In genomic region chr5:32462618-32463017, GRCh38 we compare ENCODE assay signal across 12 cellular contexts. TPM values are rescaled to one million over a fixed set of nuclear protein-coding genes. Genes with fewer than 3 reads are reported as not detected.
DNase-seq lines count a peak whose midpoint lies in the region; ATAC-seq and TF ChIP-seq lines count a peak whose summit lies in the region.
"Had no signal": no experiment of that assay in that cellular context is flagged by ENCODE, and none has a peak within 500 bp of the region (broad histone marks: within the 10 kb centered on the region; RNA-seq: fewer than 3 reads in every experiment).

No MANE protein-coding gene starts in this region.

- TF ChIP-seq CTCF in psoas muscle (IDR thresholded peaks at IDR 0.05): no peak

- no peak overlapping the region for H3K27ac ChIP-seq in psoas muscle
- H3K27ac ChIP-seq: parathyroid adenoma, transverse colon had no signal

- peaks cover 0 to 1% of the 10 kb centered on the region in 2 donors for H3K36me3 Mint-ChIP-seq in stimulated activated naive B cell treated with anti-CD40 and anti-IgM and Interleukin-4, amounts not matched to agents 10 μg/mL and 1 μg/mL and 100 μg/mL, for 72 hours

- H3K27me3 ChIP-seq in psoas muscle (ENCODE audit: insufficient read depth in 3 of 3, low read length in 2 of 3): no peaks in the 10 kb centered on the region
- H3K27me3 ChIP-seq: transverse colon had no signal

- no peak overlapping the region for H3K4me3 ChIP-seq in psoas muscle
- H3K4me3 ChIP-seq: transverse colon had no signal

- H3K4me1 ChIP-seq in psoas muscle: no peaks in the 10 kb centered on the region
- H3K4me1 ChIP-seq: parathyroid adenoma, transverse colon had no signal

- WGBS in psoas muscle, 3 donors: 44 to 92% (median 89%) methylated on average over 1 of the region's 1 CpG

- H3K27ac Mint-ChIP-seq in stimulated activated naive B cell treated with anti-CD40 and anti-IgM and Interleukin-4, amounts not matched to agents 10 μg/mL and 1 μg/mL and 100 μg/mL, for 72 hours: no peak overlapping the region
- H3K27ac Mint-ChIP-seq: B cell had no signal

- no peaks in the 10 kb centered on the region for H3K9me3 ChIP-seq in psoas muscle
- H3K9me3 ChIP-seq: transverse colon had no signal

- no peak overlapping the region for H3K4me3 Mint-ChIP-seq in stimulated activated naive B cell treated with anti-CD40 and anti-IgM and Interleukin-4, amounts not matched to agents 10 μg/mL and 1 μg/mL and 100 μg/mL, for 72 hours
- H3K4me3 Mint-ChIP-seq: B cell had no signal

- peak; percentile 43 to 48 for ATAC-seq in stimulated activated naive B cell treated with anti-CD40 and anti-IgM and Interleukin-4, amounts not matched to agents 10 μg/mL and 1 μg/mL and 100 μg/mL, for 72 hours (replicated peaks)
- ATAC-seq in left ventricle myocardium superior (no peak), GM18520 (IDR thresholded peaks at IDR 0.05; ENCODE audit: unreplicated experiment) (no peak), psoas muscle (no peak)

- no peaks in the 10 kb centered on the region for H3K36me3 ChIP-seq in psoas muscle (ENCODE audit: insufficient read depth in 1 of 2, low read depth in 1 of 2)
- H3K36me3 ChIP-seq: transverse colon had no signal

- H3K4me1 Mint-ChIP-seq in stimulated activated naive B cell treated with anti-CD40 and anti-IgM and Interleukin-4, amounts not matched to agents 10 μg/mL and 1 μg/mL and 100 μg/mL, for 72 hours: peaks cover 0 to 2% of the 10 kb centered on the region in 2 donors
- H3K4me1 Mint-ChIP-seq: B cell had no signal

- peak; percentile 7 for DNase-seq in activated CD8-positive, alpha-beta memory T cell treated with anti-CD3 and anti-CD28 coated beads, Interleukin-2, amount 50 U/mL, for 24 hours (ENCODE audit: extremely low read depth)
- no peak for DNase-seq in activated CD8-positive, alpha-beta memory T cell treated with anti-CD3 and anti-CD28 coated beads, Interleukin-2, amount 50 U/mL, for 4 hours
- DNase-seq in activated T-cell treated with anti-CD3 and anti-CD28 coated beads for 4 hours (peak; percentile 11), islet precursor cell (peak; percentile 61), left ventricle myocardium superior (no peak), psoas muscle (no peak)
- DNase-seq in stimulated activated naive B cell treated with anti-CD40 and anti-IgM and Interleukin-4, amounts not matched to agents 10 μg/mL and 1 μg/mL and 100 μg/mL, for 72 hours: no peak
- DNase-seq: NCI-H510A treated with DMSO at 0.1 percent for 48 hours, transverse colon had no signal

- intact Hi-C loops in left ventricle myocardium superior (cut with micrococcal nuclease) (no loop called here), psoas muscle (cut with DNase I) (no loop called here)

- H3K27me3 Mint-ChIP-seq in stimulated activated naive B cell treated with anti-CD40 and anti-IgM and Interleukin-4, amounts not matched to agents 10 μg/mL and 1 μg/mL and 100 μg/mL, for 72 hours: no peaks in the 10 kb centered on the region
- H3K27me3 Mint-ChIP-seq: B cell had no signal

- H3K9me3 Mint-ChIP-seq in stimulated activated naive B cell treated with anti-CD40 and anti-IgM and Interleukin-4, amounts not matched to agents 10 μg/mL and 1 μg/mL and 100 μg/mL, for 72 hours: peaks cover 0 to 2% of the 10 kb centered on the region in 2 donors

RNA-seq across cellular contexts. Expression of gene ZFR, which starts 18.1 kb away (rescaled TPM):
- 51.6 TPM for total RNA-seq in left ventricle myocardium superior
- 10 to 100 TPM; 53.1 to 73.5 (median 68.8) TPM for total RNA-seq in psoas muscle
- 10 to 100 TPM; 31.7 to 76.5 (median 38.7) TPM for polyA plus RNA-seq in psoas muscle

Comparison
In these comparisons a context has a peak if more than half of its experiments do, and no peak if none do; other contexts are left out.
1. DNase-seq: peak in activated CD8-positive, alpha-beta memory T cell treated with anti-CD3 and anti-CD28 coated beads, Interleukin-2, amount 50 U/mL, for 24 hours (single experiment), activated T-cell treated with anti-CD3 and anti-CD28 coated beads for 4 hours (single experiment) and islet precursor cell (single experiment); none in activated CD8-positive, alpha-beta memory T cell treated with anti-CD3 and anti-CD28 coated beads, Interleukin-2, amount 50 U/mL, for 4 hours (single experiment), stimulated activated naive B cell treated with anti-CD40 and anti-IgM and Interleukin-4, amounts not matched to agents 10 μg/mL and 1 μg/mL and 100 μg/mL, for 72 hours (single experiment), left ventricle myocardium superior (single experiment) and psoas muscle (0 of 2).
2. ATAC-seq: peak in stimulated activated naive B cell treated with anti-CD40 and anti-IgM and Interleukin-4, amounts not matched to agents 10 μg/mL and 1 μg/mL and 100 μg/mL, for 72 hours (2 of 2); none in left ventricle myocardium superior (single experiment), GM18520 (single experiment) and psoas muscle (0 of 4).